9 cellular contexts compared by ENCODE assay signal in genomic region chr1:185483647-185484450, GRCh38.
A peak's percentile ranks its signal among the peaks of the same experiment; 100 is the strongest.
DNase-seq lines count a peak whose midpoint lies in the region; ATAC-seq, FAIRE-seq and TF ChIP-seq lines count a peak whose summit lies in the region.
"Had no signal": no experiment of that assay in that cellular context is flagged by ENCODE, and none has a peak within 500 bp of the region (broad histone marks: within the 10 kb centered on the region; RNA-seq: fewer than 3 reads in every experiment).

No MANE protein-coding gene starts in this region.

- H3K27me3 Mint-ChIP-seq in activated T-cell treated with anti-CD3 and anti-CD28 coated beads, Interleukin-2, amount 50 U/mL, for 4 hours (ENCODE audit: low read depth), result no peaks in the 10 kb centered on the region

- no peak for ATAC-seq in activated T-cell treated with anti-CD3 and anti-CD28 coated beads, Interleukin-2, amount 50 U/mL, for 4 hours
- no peak for ATAC-seq in GM21515 (IDR thresholded peaks at IDR 0.05; ENCODE audit: unreplicated experiment)
- ATAC-seq: GM12878 had no signal

- no peak overlapping the region for H3K4me3 Mint-ChIP-seq in activated T-cell treated with anti-CD3 and anti-CD28 coated beads, Interleukin-2, amount 50 U/mL, for 4 hours

- DNase-seq in AG10803 (ENCODE audit: low read depth), result peak; percentile 99
- DNase-seq in amniotic epithelial cell (ENCODE audit: low read depth), result peak; percentile 94
- DNase-seq in keratinocyte (ENCODE audit: low read depth, low spot score), result peak; percentile 13
- DNase-seq in central memory CD4-positive, alpha-beta T cell, result no peak
- DNase-seq in activated T-cell treated with anti-CD3 and anti-CD28 coated beads, Interleukin-2, amount 50 U/mL, for 4 hours, result no peak
- DNase-seq in BE2C, result no peak

- H3K4me1 ChIP-seq in Loucy (ENCODE audit: insufficient read depth, low read length, poor library complexity, severe bottlenecking) (peaks cover 6% of the 10 kb centered on the region), keratinocyte (ENCODE audit: control insufficient read depth, extremely low read depth, insufficient read depth, low read length) (peaks cover 2% of the 10 kb centered on the region), BE2C (no peaks in the 10 kb centered on the region)

- no peaks in the 10 kb centered on the region for H3K9me2 ChIP-seq in Loucy (replicated peaks; ENCODE audit: low read depth, low read length)

- H3K79me2 ChIP-seq in Loucy (ENCODE audit: insufficient read depth, low read length) (no peaks in the 10 kb centered on the region), keratinocyte (ENCODE audit: control insufficient read depth, insufficient read depth, low read length) (no peaks in the 10 kb centered on the region)

- no peaks in the 10 kb centered on the region for H3K9me3 Mint-ChIP-seq in activated T-cell treated with anti-CD3 and anti-CD28 coated beads, Interleukin-2, amount 50 U/mL, for 4 hours

- H3K27me3 ChIP-seq in Loucy (ENCODE audit: insufficient read depth, low read length, poor library complexity, severe bottlenecking) (no peaks in the 10 kb centered on the region), keratinocyte (ENCODE audit: control insufficient read depth, extremely low read depth, insufficient read depth, low read length) (no peaks in the 10 kb centered on the region), BE2C (no peaks in the 10 kb centered on the region)

- H3K9me3 ChIP-seq in Loucy (ENCODE audit: insufficient read depth, low read depth, low read length) (no peaks in the 10 kb centered on the region), keratinocyte (ENCODE audit: control insufficient read depth, low read depth, low read length) (no peaks in the 10 kb centered on the region), BE2C (no peaks in the 10 kb centered on the region)

- H2AFZ ChIP-seq in Loucy (ENCODE audit: low read length) (peak overlapping the region; percentile 13; the same call in 1 of the 2 replicates), keratinocyte (ENCODE audit: control insufficient read depth, low read length) (peak overlapping the region; percentile 45)

- no peak overlapping the region for H3K27ac ChIP-seq in keratinocyte (ENCODE audit: control insufficient read depth, insufficient read depth, low read length)

- H3K36me3 ChIP-seq in Loucy (ENCODE audit: insufficient read depth, low read length) (no peaks in the 10 kb centered on the region), keratinocyte (ENCODE audit: control insufficient read depth in 2 of 2, extremely low read depth in 1 of 2, insufficient read depth in 2 of 2, low read length in 2 of 2) (no peaks in the 10 kb centered on the region), BE2C (no peaks in the 10 kb centered on the region)

- FAIRE-seq in keratinocyte (lab: Jason Lieb, UNC), result peak; percentile 77
- FAIRE-seq: GM12878 had no signal

- no peaks in the 10 kb centered on the region for H3K9me1 ChIP-seq in keratinocyte (ENCODE audit: control insufficient read depth, extremely low read depth, insufficient read depth, low read length)

- peaks cover 2% of the 10 kb centered on the region for H3K36me3 Mint-ChIP-seq in activated T-cell treated with anti-CD3 and anti-CD28 coated beads, Interleukin-2, amount 50 U/mL, for 4 hours (ENCODE audit: insufficient read depth)

- no peak for TF ChIP-seq CTCF in AG10803 (conservative IDR thresholded peaks at IDR 0.05; ENCODE audit: low read length)
- TF ChIP-seq CTCF in Loucy (conservative IDR thresholded peaks at IDR 0.05; ENCODE audit: low read length), result no peak
- no peak for TF ChIP-seq CTCF in keratinocyte (optimal IDR thresholded peaks at IDR 0.05 in 1 of 3, IDR thresholded peaks at IDR 0.05 in 1 of 3, conservative IDR thresholded peaks at IDR 0.05 in 1 of 3; ENCODE audit: extremely low read depth in 1 of 3, insufficient read depth in 2 of 3, low read length in 3 of 3)
- TF ChIP-seq CTCF in BE2C (IDR thresholded peaks at IDR 0.05; ENCODE audit: low read depth, low read length), result no peak

- H3K4me3 ChIP-seq in AG10803 (ENCODE audit: low read length) (no peak overlapping the region), Loucy (ENCODE audit: low read length, poor library complexity, severe bottlenecking) (no peak overlapping the region), keratinocyte (ENCODE audit: control insufficient read depth in 2 of 3, extremely low read depth in 1 of 3, insufficient read depth in 2 of 3, low read depth in 1 of 3, low read length in 3 of 3) (no peak overlapping the region), BE2C (ENCODE audit: low read depth, low read length) (no peak overlapping the region)
- H3K4me3 ChIP-seq: GM12878 had no signal

- H3K9ac ChIP-seq in Loucy (ENCODE audit: low read depth, low read length, poor library complexity, severe bottlenecking), result no peak overlapping the region
- H3K9ac ChIP-seq in keratinocyte (ENCODE audit: control insufficient read depth, extremely low read depth, insufficient read depth, low read length), result no peak overlapping the region

- H3F3A ChIP-seq in Loucy (ENCODE audit: low read depth), result no peaks in the 10 kb centered on the region

- peaks cover 4% of the 10 kb centered on the region for H3K4me1 Mint-ChIP-seq in activated T-cell treated with anti-CD3 and anti-CD28 coated beads, Interleukin-2, amount 50 U/mL, for 4 hours (ENCODE audit: low read depth)

- H4K20me1 ChIP-seq in Loucy (ENCODE audit: insufficient read depth, low read length, poor library complexity, severe bottlenecking) (no peaks in the 10 kb centered on the region), keratinocyte (ENCODE audit: control insufficient read depth, extremely low read depth, insufficient read depth, low read length) (no peaks in the 10 kb centered on the region)

- dilution Hi-C loops in keratinocyte (cut with MboI; ENCODE audit: extremely low pct_ligation_motif_present, low sequenced_read_pairs), result no loop called here

- no peak overlapping the region for H3K4me2 ChIP-seq in Loucy (ENCODE audit: low read depth, low read length, poor library complexity, severe bottlenecking)
- H3K4me2 ChIP-seq in keratinocyte (ENCODE audit: control insufficient read depth, extremely low read depth, insufficient read depth, low read depth, low read length), result no peak overlapping the region

Comparison
In these comparisons a context has a peak if more than half of its experiments do, and no peak if none do; other contexts are left out.
1. DNase-seq: peak in AG10803 (single experiment), amniotic epithelial cell (single experiment) and keratinocyte (single experiment); none in central memory CD4-positive, alpha-beta T cell (single experiment), activated T-cell treated with anti-CD3 and anti-CD28 coated beads, Interleukin-2, amount 50 U/mL, for 4 hours (single experiment) and BE2C (single experiment).